17 cellular contexts compared by ENCODE assay signal in the genomic region with DNA sequence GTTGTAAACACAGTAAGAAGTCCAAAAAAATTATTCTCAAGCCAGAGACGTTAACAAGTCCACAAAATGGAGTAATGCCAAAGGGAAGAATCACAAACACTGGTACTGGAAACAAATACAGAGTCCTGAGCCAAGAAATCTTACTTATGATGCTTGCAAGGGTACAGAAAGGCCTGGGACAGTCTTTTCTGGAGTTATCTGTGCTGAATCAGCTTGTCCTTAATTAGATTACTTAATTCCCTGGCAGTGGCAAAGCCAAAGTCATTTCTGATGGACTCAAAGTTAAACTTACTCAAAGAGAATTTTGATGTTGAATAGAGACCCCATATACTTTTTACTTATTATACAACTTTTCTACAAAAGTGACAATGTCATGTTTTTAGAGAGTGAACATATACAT.
DNase-seq lines count a peak whose midpoint lies in the region; ATAC-seq and TF ChIP-seq lines count a peak whose summit lies in the region.
"Had no signal": no experiment of that assay in that cellular context is flagged by ENCODE, and none has a peak within 500 bp of the region (broad histone marks: within the 10 kb centered on the region; RNA-seq: fewer than 3 reads in every experiment).

No MANE protein-coding gene starts in this region.

- TF ChIP-seq CTCF in A673 (conservative IDR thresholded peaks at IDR 0.05; ENCODE audit: low read depth, low read length), result no peak

- DNase-seq in A673 (ENCODE audit: low spot score), result peak; percentile 20
- DNase-seq in NCI-H1105 (lab: John Stamatoyannopoulos, UW), result peak; percentile 84
- peak; percentile 56 for DNase-seq in NCI-H82 (lab: John Stamatoyannopoulos, UW)
- DNase-seq in HEK293T (ENCODE audit: extremely low spot score), result no peak
- no peak for DNase-seq in NCI-H1436 (lab: John Stamatoyannopoulos, UW)
- no peak for DNase-seq in activated CD8-positive, alpha-beta memory T cell treated with anti-CD3 and anti-CD28 coated beads for 24 hours
- DNase-seq: 8988T; Caco-2; CD8-positive, alpha-beta memory T cell; GDM1; HCEC 1CT; HFFc6 had no signal

- no peaks in the 10 kb centered on the region for H3K36me3 ChIP-seq in A673 (ENCODE audit: insufficient read depth, low read length, poor library complexity, severe bottlenecking)
- H3K36me3 ChIP-seq: BLaER1 treated with 17β-estradiol and CSF1 and Interleukin-3, amounts not matched to agents 10 nM and 100 nM had no signal

- no peak overlapping the region for H3K4me3 ChIP-seq in A673 (ENCODE audit: low read depth, low read length, poor library complexity, severe bottlenecking)
- H3K4me3 ChIP-seq: BLaER1 treated with 17β-estradiol and CSF1 and Interleukin-3, amounts not matched to agents 10 nM and 100 nM; GM23338 had no signal

- ATAC-seq in SK-N-SH treated with all-trans-retinoic acid at 6 μM for 48 hours (no peak), GM21786 (IDR thresholded peaks at IDR 0.05; ENCODE audit: unreplicated experiment) (no peak)
- ATAC-seq: GM23338, HepG2 had no signal

- H3K9me3 ChIP-seq in A673 (ENCODE audit: low read depth, low read length, poor library complexity, severe bottlenecking), result no peaks in the 10 kb centered on the region
- H3K9me3 ChIP-seq: BLaER1 treated with 17β-estradiol and CSF1 and Interleukin-3, amounts not matched to agents 10 nM and 100 nM; Caco-2 had no signal

- H3K27ac ChIP-seq in A673 (ENCODE audit: low read depth, low read length, poor library complexity, severe bottlenecking), result no peak overlapping the region
- H3K27ac ChIP-seq: BLaER1 treated with 17β-estradiol and CSF1 and Interleukin-3, amounts not matched to agents 10 nM and 100 nM had no signal

- H3K27me3 ChIP-seq in A673 (replicated peaks; ENCODE audit: insufficient read depth, low read depth, low read length, poor library complexity), result no peaks in the 10 kb centered on the region
- H3K27me3 ChIP-seq: BLaER1 treated with 17β-estradiol and CSF1 and Interleukin-3, amounts not matched to agents 10 nM and 100 nM had no signal

- peaks cover 3% of the 10 kb centered on the region for H3K4me1 ChIP-seq in A673 (ENCODE audit: insufficient read depth, low read length, poor library complexity, severe bottlenecking)
- H3K4me1 ChIP-seq: BLaER1 treated with 17β-estradiol and CSF1 and Interleukin-3, amounts not matched to agents 10 nM and 100 nM; Caco-2 had no signal

- CTCF ChIA-PET in A673 (lab: Charles Lee), result no interaction called here
- CTCF ChIA-PET in HEK293T (lab: Yijun Ruan, JAX), result no interaction called here

- BruUV-seq in A673 (replicated peaks; lab: Mats Ljungman, UMichigan), result no TSS peak

- intact Hi-C loops in A673 (cut with micrococcal nuclease; ENCODE audit: unreplicated experiment), result no loop called here

- POLR2A ChIA-PET in A673 (lab: Charles Lee; ENCODE audit: low non-redundant PET), result no interaction called here
- POLR2A ChIA-PET in HEK293T (lab: Yijun Ruan, JAX), result no interaction called here

TF ChIP-seq in SK-N-SH treated with all-trans-retinoic acid at 6 μM for 48 hours, 23 proteins besides CTCF, POLR2A, EP300 and RAD21:
- TF ChIP-seq SNAI2 (CRISPR knock-in tag; IDR thresholded peaks at IDR 0.05) (peak; percentile 86), ARNTL (CRISPR knock-in tag; IDR thresholded peaks at IDR 0.05; ENCODE audit: borderline replicate concordance, low read depth) (no peak), ESRRG (CRISPR knock-in tag; IDR thresholded peaks at IDR 0.05) (no peak), ISL1 (CRISPR knock-in tag; IDR thresholded peaks at IDR 0.05) (peak; percentile 75)
- TF ChIP-seq, protein P1, sequence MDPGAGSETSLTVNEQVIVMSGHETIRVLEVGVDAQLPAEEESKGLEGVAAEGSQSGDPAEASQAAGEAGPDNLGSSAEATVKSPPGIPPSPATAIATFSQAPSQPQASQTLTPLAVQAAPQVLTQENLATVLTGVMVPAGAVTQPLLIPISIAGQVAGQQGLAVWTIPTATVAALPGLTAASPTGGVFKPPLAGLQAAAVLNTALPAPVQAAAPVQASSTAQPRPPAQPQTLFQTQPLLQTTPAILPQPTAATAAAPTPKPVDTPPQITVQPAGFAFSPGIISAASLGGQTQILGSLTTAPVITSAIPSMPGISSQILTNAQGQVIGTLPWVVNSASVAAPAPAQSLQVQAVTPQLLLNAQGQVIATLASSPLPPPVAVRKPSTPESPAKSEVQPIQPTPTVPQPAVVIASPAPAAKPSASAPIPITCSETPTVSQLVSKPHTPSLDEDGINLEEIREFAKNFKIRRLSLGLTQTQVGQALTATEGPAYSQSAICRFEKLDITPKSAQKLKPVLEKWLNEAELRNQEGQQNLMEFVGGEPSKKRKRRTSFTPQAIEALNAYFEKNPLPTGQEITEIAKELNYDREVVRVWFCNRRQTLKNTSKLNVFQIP (CRISPR knock-in tag; IDR thresholded peaks at IDR 0.05; ENCODE audit: borderline replicate concordance, low read depth), result no peak; the same call in 1 of the 2 replicates
- TF ChIP-seq, protein P2, sequence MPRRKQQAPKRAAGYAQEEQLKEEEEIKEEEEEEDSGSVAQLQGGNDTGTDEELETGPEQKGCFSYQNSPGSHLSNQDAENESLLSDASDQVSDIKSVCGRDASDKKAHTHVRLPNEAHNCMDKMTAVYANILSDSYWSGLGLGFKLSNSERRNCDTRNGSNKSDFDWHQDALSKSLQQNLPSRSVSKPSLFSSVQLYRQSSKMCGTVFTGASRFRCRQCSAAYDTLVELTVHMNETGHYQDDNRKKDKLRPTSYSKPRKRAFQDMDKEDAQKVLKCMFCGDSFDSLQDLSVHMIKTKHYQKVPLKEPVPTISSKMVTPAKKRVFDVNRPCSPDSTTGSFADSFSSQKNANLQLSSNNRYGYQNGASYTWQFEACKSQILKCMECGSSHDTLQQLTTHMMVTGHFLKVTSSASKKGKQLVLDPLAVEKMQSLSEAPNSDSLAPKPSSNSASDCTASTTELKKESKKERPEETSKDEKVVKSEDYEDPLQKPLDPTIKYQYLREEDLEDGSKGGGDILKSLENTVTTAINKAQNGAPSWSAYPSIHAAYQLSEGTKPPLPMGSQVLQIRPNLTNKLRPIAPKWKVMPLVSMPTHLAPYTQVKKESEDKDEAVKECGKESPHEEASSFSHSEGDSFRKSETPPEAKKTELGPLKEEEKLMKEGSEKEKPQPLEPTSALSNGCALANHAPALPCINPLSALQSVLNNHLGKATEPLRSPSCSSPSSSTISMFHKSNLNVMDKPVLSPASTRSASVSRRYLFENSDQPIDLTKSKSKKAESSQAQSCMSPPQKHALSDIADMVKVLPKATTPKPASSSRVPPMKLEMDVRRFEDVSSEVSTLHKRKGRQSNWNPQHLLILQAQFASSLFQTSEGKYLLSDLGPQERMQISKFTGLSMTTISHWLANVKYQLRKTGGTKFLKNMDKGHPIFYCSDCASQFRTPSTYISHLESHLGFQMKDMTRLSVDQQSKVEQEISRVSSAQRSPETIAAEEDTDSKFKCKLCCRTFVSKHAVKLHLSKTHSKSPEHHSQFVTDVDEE (CRISPR knock-in tag; IDR thresholded peaks at IDR 0.05), result no peak
TF ChIP-seq in SK-N-SH treated with all-trans-retinoic acid at 6 μM for 48 hours: peak in this region for 2.

TF ChIP-seq in HEK293T, 16 proteins besides CTCF, POLR2A, EP300 and RAD21:
- TF ChIP-seq, protein P3, sequence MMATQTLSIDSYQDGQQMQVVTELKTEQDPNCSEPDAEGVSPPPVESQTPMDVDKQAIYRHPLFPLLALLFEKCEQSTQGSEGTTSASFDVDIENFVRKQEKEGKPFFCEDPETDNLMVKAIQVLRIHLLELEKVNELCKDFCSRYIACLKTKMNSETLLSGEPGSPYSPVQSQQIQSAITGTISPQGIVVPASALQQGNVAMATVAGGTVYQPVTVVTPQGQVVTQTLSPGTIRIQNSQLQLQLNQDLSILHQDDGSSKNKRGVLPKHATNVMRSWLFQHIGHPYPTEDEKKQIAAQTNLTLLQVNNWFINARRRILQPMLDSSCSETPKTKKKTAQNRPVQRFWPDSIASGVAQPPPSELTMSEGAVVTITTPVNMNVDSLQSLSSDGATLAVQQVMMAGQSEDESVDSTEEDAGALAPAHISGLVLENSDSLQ (IDR thresholded peaks at IDR 0.05), result no peak
- no peak for TF ChIP-seq L3MBTL2 (conservative IDR thresholded peaks at IDR 0.05)
- TF ChIP-seq SP1 (IDR thresholded peaks at IDR 0.05), result no peak
- TF ChIP-seq FOXM1 (IDR thresholded peaks at IDR 0.05; ENCODE audit: borderline replicate concordance), result no peak
- TF ChIP-seq HDGF (IDR thresholded peaks at IDR 0.05; ENCODE audit: borderline replicate concordance), result no peak
- no peak for TF ChIP-seq TARDBP (IDR thresholded peaks at IDR 0.05)
- no peak for TF ChIP-seq SUZ12 (IDR thresholded peaks at IDR 0.05)
- TF ChIP-seq ARNT (IDR thresholded peaks at IDR 0.05), result no peak
- no peak for TF ChIP-seq CTBP1 (IDR thresholded peaks at IDR 0.05; ENCODE audit: borderline replicate concordance)
- TF ChIP-seq FOXK2 (IDR thresholded peaks at IDR 0.05), result no peak
- TF ChIP-seq BHLHE40 (IDR thresholded peaks at IDR 0.05; ENCODE audit: borderline replicate concordance), result no peak
- no peak for TF ChIP-seq NFRKB (IDR thresholded peaks at IDR 0.05)
- no peak for TF ChIP-seq ELF4 (IDR thresholded peaks at IDR 0.05)
- TF ChIP-seq FOXA1 (IDR thresholded peaks at IDR 0.05), result no peak
- TF ChIP-seq ZNF384 (IDR thresholded peaks at IDR 0.05), result no peak
- no peak for TF ChIP-seq LEF1 (IDR thresholded peaks at IDR 0.05; ENCODE audit: borderline replicate concordance)

Comparison
In these comparisons a context has a peak if more than half of its experiments do, and no peak if none do; other contexts are left out.
1. DNase-seq: peak in A673 (single experiment), NCI-H1105 (single experiment) and NCI-H82 (single experiment); none in HEK293T (single experiment), NCI-H1436 (single experiment) and activated CD8-positive, alpha-beta memory T cell treated with anti-CD3 and anti-CD28 coated beads for 24 hours (single experiment).